In genomic region chr15:74605810-74606179, GRCh38 we compare ENCODE assay signal across 29 cellular contexts.
"Had no signal": no experiment of that assay in that cellular context is flagged by ENCODE, and none has a peak within 500 bp of the region (broad histone marks: within the 10 kb centered on the region; RNA-seq: fewer than 3 reads in every experiment).

No MANE protein-coding gene starts in this region.

- FAIRE-seq: urothelium cell line had no signal

- H3K27ac ChIP-seq: neural progenitor cell, ovary, parathyroid adenoma, psoas muscle, skin epidermis, spleen, stomach, thoracic aorta, thyroid gland, tibial nerve, upper lobe of left lung, vagina had no signal

- H3K4me3 Mint-ChIP-seq: naive thymus-derived CD4-positive, alpha-beta T cell; natural killer cell; nephron; neural progenitor cell; stimulated activated naive B cell treated with anti-CD40 and anti-IgM and Interleukin-4, amounts not matched to agents 10 μg/mL and 1 μg/mL and 100 μg/mL, for 72 hours; stimulated activated naive CD8-positive, alpha-beta T cell treated with anti-CD3 and anti-CD28 coated beads, Interleukin-15, Interleukin-2, amounts not matched to agents 100 ng/mL and 50 ng/mL, for 24 hours had no signal

- H3K4me3 ChIP-seq: neural progenitor cell, ovary, psoas muscle, skin epidermis, smooth muscle cell, spleen, stomach, thoracic aorta, thyroid gland, tibial nerve, upper lobe of left lung, vagina had no signal

- H3K9me3 ChIP-seq: ovary, psoas muscle, spleen, stomach, thoracic aorta, thyroid gland, tibial nerve, upper lobe of left lung, vagina had no signal

- H3K36me3 ChIP-seq: neural progenitor cell, ovary, spleen, stomach, thoracic aorta, thyroid gland, tibial nerve, upper lobe of left lung, vagina had no signal

- H3K27ac Mint-ChIP-seq: natural killer cell; nephron; neural progenitor cell; stimulated activated naive B cell treated with anti-CD40 and anti-IgM and Interleukin-4, amounts not matched to agents 10 μg/mL and 1 μg/mL and 100 μg/mL, for 72 hours; stimulated activated naive CD8-positive, alpha-beta T cell treated with anti-CD3 and anti-CD28 coated beads, Interleukin-15, Interleukin-2, amounts not matched to agents 100 ng/mL and 50 ng/mL, for 24 hours had no signal

- DNase-seq: naive thymus-derived CD4-positive, alpha-beta T cell; natural killer cell; occipital lobe; ovary; psoas muscle; spleen; stimulated activated CD4-positive, alpha-beta T cell treated with anti-CD3 and anti-CD28 coated beads, Interleukin-12 subunit alpha, Interleukin-12 subunit beta, amount 100 ng/mL, for 4 hours; stimulated activated CD4-positive, alpha-beta T cell treated with anti-CD3 and anti-CD28 coated beads, Interleukin-1b, Interleukin-23, amount 100 ng/mL, for 48 hours; stimulated activated CD4-positive, alpha-beta T cell treated with anti-CD3 and anti-CD28 coated beads, Interleukin-4, amount 100 ng/mL, for 1 hour; stimulated activated CD4-positive, alpha-beta T cell treated with anti-CD3 and anti-CD28 coated beads, Interleukin-4, amount 100 ng/mL, for 4 hours; stimulated activated CD8-positive, alpha-beta memory T cell treated with anti-CD3 and anti-CD28 coated beads, Interleukin-4, amount 100 ng/mL, for 48 hours; stimulated activated naive B cell treated with anti-CD40 and anti-IgM and Interleukin-4, amounts not matched to agents 10 μg/mL and 1 μg/mL and 100 μg/mL, for 72 hours; stimulated activated naive CD4-positive, alpha-beta T cell treated with Interleukin-2 at 50 U/mL for 16 hours; stomach; thyroid gland; trophoblast cell had no signal

- H3K4me1 Mint-ChIP-seq: natural killer cell had no signal

- H2AFZ ChIP-seq: neural progenitor cell, parathyroid adenoma had no signal

- H3K4me1 ChIP-seq: parathyroid adenoma, psoas muscle, thyroid gland, vagina had no signal

- H3K27me3 Mint-ChIP-seq: naive thymus-derived CD4-positive, alpha-beta T cell; stimulated activated naive B cell treated with anti-CD40 and anti-IgM and Interleukin-4, amounts not matched to agents 10 μg/mL and 1 μg/mL and 100 μg/mL, for 72 hours; stimulated activated naive CD8-positive, alpha-beta T cell treated with anti-CD3 and anti-CD28 coated beads, Interleukin-15, Interleukin-2, amounts not matched to agents 100 ng/mL and 50 ng/mL, for 24 hours had no signal

- H3K27me3 ChIP-seq: neural progenitor cell, ovary, spleen, stomach, thyroid gland, tibial nerve, upper lobe of left lung, vagina had no signal

- H3K9ac ChIP-seq: neural progenitor cell, parathyroid adenoma had no signal

- H3K79me2 ChIP-seq: parathyroid adenoma had no signal

- H3K4me2 ChIP-seq: neural progenitor cell, smooth muscle cell had no signal

- ATAC-seq: naive thymus-derived CD4-positive, alpha-beta T cell; natural killer cell; psoas muscle; right cardiac atrium; sciatic nerve; stimulated activated naive B cell treated with anti-CD40 and anti-IgM and Interleukin-4, amounts not matched to agents 10 μg/mL and 1 μg/mL and 100 μg/mL, for 72 hours had no signal

- H3K9me3 Mint-ChIP-seq: naive thymus-derived CD4-positive, alpha-beta T cell; natural killer cell; nephron; neural progenitor cell; stimulated activated naive B cell treated with anti-CD40 and anti-IgM and Interleukin-4, amounts not matched to agents 10 μg/mL and 1 μg/mL and 100 μg/mL, for 72 hours; stimulated activated naive CD8-positive, alpha-beta T cell treated with anti-CD3 and anti-CD28 coated beads, Interleukin-15, Interleukin-2, amounts not matched to agents 100 ng/mL and 50 ng/mL, for 24 hours had no signal

- H3K36me3 Mint-ChIP-seq: naive thymus-derived CD4-positive, alpha-beta T cell; natural killer cell; neural progenitor cell; stimulated activated naive B cell treated with anti-CD40 and anti-IgM and Interleukin-4, amounts not matched to agents 10 μg/mL and 1 μg/mL and 100 μg/mL, for 72 hours had no signal
